1 cellular context compared by ENCODE assay signal in the genomic region with DNA sequence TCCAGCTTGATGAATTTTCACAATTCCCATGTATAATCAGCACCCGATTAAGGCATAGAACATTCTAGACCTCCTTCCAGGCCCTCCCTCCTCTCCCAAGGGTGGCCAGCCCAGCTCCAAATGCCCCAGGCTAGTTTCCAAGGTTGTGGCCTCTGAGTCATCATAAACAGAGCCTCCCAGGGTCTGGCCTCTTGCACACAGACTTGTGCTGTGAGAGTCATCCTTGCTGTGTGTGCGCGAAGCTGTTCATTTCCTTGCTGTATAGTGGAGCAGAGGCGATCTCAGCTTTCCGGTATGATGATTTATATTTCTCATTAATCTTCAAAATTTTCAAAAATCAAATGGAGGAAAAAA.
TF ChIP-seq lines count a peak whose summit lies in the region.

No MANE protein-coding gene starts in this region.

TF ChIP-seq in SK-N-SH treated with all-trans-retinoic acid at 6 μM for 48 hours, 23 proteins besides CTCF, POLR2A, EP300 and RAD21 (continued from another document):
- TF ChIP-seq, protein P1, sequence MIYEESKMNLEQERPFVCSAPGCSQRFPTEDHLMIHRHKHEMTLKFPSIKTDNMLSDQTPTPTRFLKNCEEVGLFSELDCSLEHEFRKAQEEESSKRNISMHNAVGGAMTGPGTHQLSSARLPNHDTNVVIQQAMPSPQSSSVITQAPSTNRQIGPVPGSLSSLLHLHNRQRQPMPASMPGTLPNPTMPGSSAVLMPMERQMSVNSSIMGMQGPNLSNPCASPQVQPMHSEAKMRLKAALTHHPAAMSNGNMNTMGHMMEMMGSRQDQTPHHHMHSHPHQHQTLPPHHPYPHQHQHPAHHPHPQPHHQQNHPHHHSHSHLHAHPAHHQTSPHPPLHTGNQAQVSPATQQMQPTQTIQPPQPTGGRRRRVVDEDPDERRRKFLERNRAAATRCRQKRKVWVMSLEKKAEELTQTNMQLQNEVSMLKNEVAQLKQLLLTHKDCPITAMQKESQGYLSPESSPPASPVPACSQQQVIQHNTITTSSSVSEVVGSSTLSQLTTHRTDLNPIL (CRISPR knock-in tag; IDR thresholded peaks at IDR 0.05; ENCODE audit: low read depth): no peak
- TF ChIP-seq ZNF565 (CRISPR knock-in tag; conservative IDR thresholded peaks at IDR 0.05; ENCODE audit: low read depth) (no peak), ZFP30 (CRISPR knock-in tag; IDR thresholded peaks at IDR 0.05) (no peak), GLIS3 (CRISPR knock-in tag; IDR thresholded peaks at IDR 0.05) (no peak), SNAI2 (CRISPR knock-in tag; IDR thresholded peaks at IDR 0.05) (no peak), ZNF70 (CRISPR knock-in tag; IDR thresholded peaks at IDR 0.05) (no peak), BACH2 (CRISPR knock-in tag; IDR thresholded peaks at IDR 0.05; ENCODE audit: borderline replicate concordance) (no peak), TOX (CRISPR knock-in tag; IDR thresholded peaks at IDR 0.05; ENCODE audit: borderline replicate concordance) (no peak), ZNF8 (CRISPR knock-in tag; IDR thresholded peaks at IDR 0.05) (no peak)
- TF ChIP-seq, protein P2, sequence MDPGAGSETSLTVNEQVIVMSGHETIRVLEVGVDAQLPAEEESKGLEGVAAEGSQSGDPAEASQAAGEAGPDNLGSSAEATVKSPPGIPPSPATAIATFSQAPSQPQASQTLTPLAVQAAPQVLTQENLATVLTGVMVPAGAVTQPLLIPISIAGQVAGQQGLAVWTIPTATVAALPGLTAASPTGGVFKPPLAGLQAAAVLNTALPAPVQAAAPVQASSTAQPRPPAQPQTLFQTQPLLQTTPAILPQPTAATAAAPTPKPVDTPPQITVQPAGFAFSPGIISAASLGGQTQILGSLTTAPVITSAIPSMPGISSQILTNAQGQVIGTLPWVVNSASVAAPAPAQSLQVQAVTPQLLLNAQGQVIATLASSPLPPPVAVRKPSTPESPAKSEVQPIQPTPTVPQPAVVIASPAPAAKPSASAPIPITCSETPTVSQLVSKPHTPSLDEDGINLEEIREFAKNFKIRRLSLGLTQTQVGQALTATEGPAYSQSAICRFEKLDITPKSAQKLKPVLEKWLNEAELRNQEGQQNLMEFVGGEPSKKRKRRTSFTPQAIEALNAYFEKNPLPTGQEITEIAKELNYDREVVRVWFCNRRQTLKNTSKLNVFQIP (CRISPR knock-in tag; IDR thresholded peaks at IDR 0.05; ENCODE audit: borderline replicate concordance, low read depth): no peak
TF ChIP-seq in SK-N-SH treated with all-trans-retinoic acid at 6 μM for 48 hours: peak in this region for 0.
